ENCODE assay signal across 11 cellular contexts in the genomic region with DNA sequence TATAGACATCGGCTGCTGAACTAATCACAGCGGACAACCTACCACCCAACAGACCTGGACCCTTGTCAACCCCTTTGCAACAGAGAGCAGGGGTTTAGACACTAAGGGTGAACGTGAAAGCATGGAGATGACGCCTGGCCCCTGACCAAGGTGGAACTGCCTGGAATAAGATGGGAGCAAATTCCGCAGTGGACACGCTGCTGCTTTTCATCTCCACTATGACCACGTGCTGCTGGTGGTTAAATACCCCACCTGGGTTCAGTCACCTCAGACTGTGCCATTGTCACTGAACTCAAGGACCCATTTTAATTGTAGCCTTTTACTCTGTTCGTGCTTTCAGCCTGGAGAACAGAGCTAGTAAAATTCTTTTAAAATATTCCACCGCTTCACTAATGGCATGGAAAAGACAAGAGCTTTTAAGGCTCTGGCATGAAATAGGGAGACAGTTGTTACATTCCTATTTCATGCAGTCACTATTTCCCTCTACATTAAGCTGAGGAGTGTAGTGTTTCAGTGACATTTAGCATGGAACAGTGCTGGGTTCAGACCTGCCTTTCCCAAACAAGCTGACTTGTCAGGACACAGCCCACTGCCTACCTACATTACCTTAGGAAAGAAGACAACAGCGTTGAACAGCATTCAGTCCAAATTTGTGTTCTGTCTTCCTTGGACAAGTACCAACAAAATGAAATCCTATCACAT.
A peak's percentile ranks its signal among the peaks of the same experiment; 100 is the strongest.
DNase-seq lines count a peak whose midpoint lies in the region; ATAC-seq and TF ChIP-seq lines count a peak whose summit lies in the region.
"Had no signal": no experiment of that assay in that cellular context is flagged by ENCODE, and none has a peak within 500 bp of the region (broad histone marks: within the 10 kb centered on the region; RNA-seq: fewer than 3 reads in every experiment).

No MANE protein-coding gene starts in this region.

- TF ChIP-seq POLR2A in esophagus muscularis mucosa (IDR thresholded peaks at IDR 0.05; ENCODE audit: low read depth) = no peak

- DNase-seq in DMS79 treated with DMSO at 0.1 percent for 48 hours (lab: John Stamatoyannopoulos, UW) (peak; percentile 48), NCI-H2196 (lab: John Stamatoyannopoulos, UW; ENCODE audit: unreplicated experiment) (peak; percentile 33), esophagus muscularis mucosa (ENCODE audit: extremely low spot score) (peak; percentile 83), renal cortical epithelial cell (ENCODE audit: low read depth) (peak; percentile 55), D341Med (ENCODE audit: low spot score) (no peak)
- DNase-seq in activated CD4-positive, alpha-beta T cell treated with anti-CD3 and anti-CD28 coated beads, Interleukin-2, amount 50 U/mL, for 1 hour = no peak
- DNase-seq: activated CD4-positive, alpha-beta T cell treated with anti-CD3 and anti-CD28 coated beads for 48 hours; body of pancreas; small intestine had no signal

- peak overlapping the region; percentile 29 to 56 (median 44) for H3K27ac ChIP-seq in esophagus muscularis mucosa (replicated peaks in 1 of 4)
- H3K27ac ChIP-seq: body of pancreas had no signal

- intact Hi-C loops in esophagus muscularis mucosa (cut with DNase I) = loop anchor here (5.0 kb wide), 1 partner anchor 61 kb away; no protein-coding TSS in a partner anchor

- no peak for TF ChIP-seq EP300 in esophagus muscularis mucosa (IDR thresholded peaks at IDR 0.05)

- no peak for ATAC-seq in GM19397 (IDR thresholded peaks at IDR 0.05; ENCODE audit: unreplicated experiment)
- ATAC-seq in HG03571 (IDR thresholded peaks at IDR 0.05; ENCODE audit: unreplicated experiment) = no peak
- ATAC-seq: body of pancreas had no signal

- 51% methylated on average over 10 of the region's 10 CpGs for WGBS in esophagus muscularis mucosa

- H3K36me3 ChIP-seq in esophagus muscularis mucosa = no peaks in the 10 kb centered on the region

- peaks cover 0 to 19% (median 0%) of the 10 kb centered on the region in 4 donors for H3K27me3 ChIP-seq in esophagus muscularis mucosa
- H3K27me3 ChIP-seq: body of pancreas had no signal

- H3K9me3 ChIP-seq in esophagus muscularis mucosa = no peaks in the 10 kb centered on the region
- H3K9me3 ChIP-seq: body of pancreas had no signal

- H3K4me3 ChIP-seq in esophagus muscularis mucosa = no peak overlapping the region
- H3K4me3 ChIP-seq: body of pancreas had no signal

- TF ChIP-seq CTCF in esophagus muscularis mucosa (IDR thresholded peaks at IDR 0.05) = no peak

- H3K4me1 ChIP-seq in esophagus muscularis mucosa = peaks cover 0 to 14% (median 13%) of the 10 kb centered on the region in 4 donors

Comparison
In these comparisons a context has a peak if more than half of its experiments do, and no peak if none do; other contexts are left out.
1. DNase-seq: peak in DMS79 treated with DMSO at 0.1 percent for 48 hours (single experiment), NCI-H2196 (single experiment), esophagus muscularis mucosa (single experiment) and renal cortical epithelial cell (single experiment); none in D341Med (single experiment) and activated CD4-positive, alpha-beta T cell treated with anti-CD3 and anti-CD28 coated beads, Interleukin-2, amount 50 U/mL, for 1 hour (single experiment).